ENCODE assay signal across 7 cellular contexts in the genomic region with DNA sequence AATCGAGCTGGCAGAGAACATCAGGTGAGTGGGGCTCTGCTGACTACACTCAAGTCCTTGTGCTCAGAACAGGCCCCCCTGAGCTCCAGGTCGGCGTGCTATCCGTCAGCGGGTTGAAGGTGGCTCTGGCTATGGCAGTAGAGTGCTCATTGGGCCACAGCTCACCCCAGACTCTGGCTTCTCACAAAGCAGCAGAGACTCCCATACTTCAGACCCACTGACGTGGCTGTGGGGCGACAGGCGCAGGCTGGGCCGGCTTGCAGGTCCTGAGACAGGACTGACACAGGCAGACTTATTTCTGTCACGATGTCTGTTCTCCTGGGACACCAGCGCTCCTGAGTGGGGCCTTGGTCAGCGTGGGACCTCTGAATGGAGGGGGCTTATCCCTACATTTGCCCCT. TPM values are rescaled to one million over a fixed set of nuclear protein-coding genes. Genes with fewer than 3 reads are reported as not detected.
"Had no signal": no experiment of that assay in that cellular context is flagged by ENCODE, and none has a peak within 500 bp of the region (broad histone marks: within the 10 kb centered on the region; RNA-seq: fewer than 3 reads in every experiment).

No MANE protein-coding gene starts in this region.

RNA-seq across cellular contexts. Expression of gene C1QTNF9B, which starts 2.6 kb away (rescaled TPM):
- total RNA-seq: OCI-LY7, PC-3, PC-9, RPMI7951, SJCRH30, SK-MEL-5 had no signal
- polyA plus RNA-seq: SK-N-SH had no signal
